19 cellular contexts compared by ENCODE assay signal in the genomic region with DNA sequence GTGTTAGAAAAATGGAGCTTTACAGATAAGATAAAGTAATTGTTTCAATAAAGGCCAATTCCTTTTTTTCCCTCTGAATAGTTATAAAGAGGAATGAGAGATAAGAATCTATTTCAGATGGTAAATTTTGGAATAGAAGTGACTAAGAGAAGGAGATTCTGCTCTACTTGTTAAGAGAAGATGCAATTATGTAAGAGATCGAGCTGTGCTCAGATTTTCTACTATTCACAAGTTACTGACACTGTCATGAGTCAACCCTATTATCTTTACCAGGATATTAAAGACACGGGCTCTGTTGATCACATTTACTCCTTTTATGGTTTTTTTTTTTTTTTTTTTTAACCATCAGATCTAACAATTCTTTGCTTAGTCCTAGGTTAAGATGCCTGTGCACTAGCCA.
"Had no signal": no experiment of that assay in that cellular context is flagged by ENCODE, and none has a peak within 500 bp of the region (broad histone marks: within the 10 kb centered on the region; RNA-seq: fewer than 3 reads in every experiment).

No MANE protein-coding gene starts in this region.

- H3K9me3 Mint-ChIP-seq: activated CD4-positive, alpha-beta memory T cell treated with anti-CD3 and anti-CD28 coated beads for 36 hours; dendritic cell treated with granulocyte-macrophage colony-stimulating factor and Interleukin-4, amounts not matched to agents 40 ng/mL and 50 ng/mL, for 4 days; nephron progenitor cell had no signal

- H3K27ac ChIP-seq: tibial nerve, uterus, WERI-Rb-1 had no signal

- H3K36me3 Mint-ChIP-seq: activated CD4-positive, alpha-beta memory T cell treated with anti-CD3 and anti-CD28 coated beads for 36 hours; activated naive CD8-positive, alpha-beta T cell had no signal

- H3K4me3 ChIP-seq: tibial nerve, uterus had no signal

- H3K4me1 ChIP-seq: uterus had no signal

- H3K27me3 ChIP-seq: tibial nerve, uterus had no signal

- DNase-seq: activated CD4-positive, alpha-beta memory T cell treated with anti-CD3 and anti-CD28 coated beads for 36 hours; activated gamma-delta T cell; activated T-cell treated with anti-CD3 and anti-CD28 coated beads, Interleukin-2, amount 50 U/mL, for 48 hours; cerebellar nuclear complex; effector memory CD4-positive, alpha-beta T cell; hypothalamus; kidney glomerular epithelial cell; nephron progenitor cell; occipital lobe; right cardiac atrium; small intestine; stimulated activated CD4-positive, alpha-beta T cell treated with anti-CD3 and anti-CD28 coated beads, Interleukin-4, amount 100 ng/mL, for 24 hours; stimulated activated naive CD4-positive, alpha-beta T cell; substantia nigra; uterus; WERI-Rb-1 had no signal

- H3K4me3 Mint-ChIP-seq: activated CD4-positive, alpha-beta memory T cell treated with anti-CD3 and anti-CD28 coated beads for 36 hours; activated naive CD8-positive, alpha-beta T cell; dendritic cell treated with granulocyte-macrophage colony-stimulating factor and Interleukin-4, amounts not matched to agents 40 ng/mL and 50 ng/mL, for 4 days; nephron progenitor cell had no signal

- H3K27me3 Mint-ChIP-seq: dendritic cell treated with granulocyte-macrophage colony-stimulating factor and Interleukin-4, amounts not matched to agents 40 ng/mL and 50 ng/mL, for 4 days had no signal

- H3K27ac Mint-ChIP-seq: activated CD4-positive, alpha-beta memory T cell treated with anti-CD3 and anti-CD28 coated beads for 36 hours; activated naive CD8-positive, alpha-beta T cell; dendritic cell treated with granulocyte-macrophage colony-stimulating factor and Interleukin-4, amounts not matched to agents 40 ng/mL and 50 ng/mL, for 4 days; nephron progenitor cell had no signal

- H3K4me1 Mint-ChIP-seq: nephron progenitor cell had no signal

- H3K36me3 ChIP-seq: tibial nerve, uterus, WERI-Rb-1 had no signal

- H3K9me3 ChIP-seq: tibial nerve, uterus had no signal
